ENCODE assay signal across 21 cellular contexts in the genomic region with DNA sequence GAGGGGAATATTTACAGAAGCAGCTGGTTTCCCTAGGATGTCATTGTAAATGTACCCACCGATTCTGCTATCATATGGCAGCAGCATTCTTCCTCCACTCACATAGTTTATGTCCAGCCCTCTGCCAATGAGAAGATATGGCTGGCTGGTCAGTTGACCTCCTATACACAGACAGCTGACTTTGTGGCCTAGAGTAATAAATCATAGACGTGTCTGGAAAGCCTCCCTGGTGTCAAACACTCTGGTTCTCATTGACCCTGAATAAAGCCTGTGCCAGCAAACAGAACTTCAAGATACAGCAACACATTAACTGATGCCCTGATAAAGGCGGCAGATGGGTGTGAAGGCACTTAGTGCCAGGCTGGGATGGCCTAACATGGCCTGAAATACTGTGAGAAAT. TPM values are rescaled to one million over a fixed set of nuclear protein-coding genes. Genes with fewer than 3 reads are reported as not detected.
DNase-seq lines count a peak whose midpoint lies in the region; ATAC-seq, FAIRE-seq and TF ChIP-seq lines count a peak whose summit lies in the region.
"Had no signal": no experiment of that assay in that cellular context is flagged by ENCODE, and none has a peak within 500 bp of the region (broad histone marks: within the 10 kb centered on the region; RNA-seq: fewer than 3 reads in every experiment).

No MANE protein-coding gene starts in this region.

- WGBS in K562 (ENCODE audit: insufficient coverage, low coverage, missing lambda C conversion rate) = 0% methylated on average over 3 of the region's 3 CpGs

- peak; percentile 65 for ATAC-seq in K562
- no peak for ATAC-seq in stimulated activated naive B cell treated with anti-CD40 and anti-IgM and Interleukin-4, amounts not matched to agents 10 μg/mL and 1 μg/mL and 100 μg/mL, for 72 hours (replicated peaks)
- no peak for ATAC-seq in HG03378 (IDR thresholded peaks at IDR 0.05; ENCODE audit: unreplicated experiment)
- ATAC-seq: GM23338 had no signal

- BruUV-seq in K562 (replicated peaks; lab: Mats Ljungman, UMichigan) = no TSS peak

- H3K9ac ChIP-seq in K562 (ENCODE audit: insufficient read depth in 1 of 2, low read depth in 2 of 2, low read length in 2 of 2) = no peak overlapping the region
- H3K9ac ChIP-seq: KMS-11 had no signal

- H3K4me3 Mint-ChIP-seq in stimulated activated naive B cell treated with anti-CD40 and anti-IgM and Interleukin-4, amounts not matched to agents 10 μg/mL and 1 μg/mL and 100 μg/mL, for 72 hours = no peak overlapping the region
- H3K4me3 Mint-ChIP-seq: CD4-positive, CD25-positive, alpha-beta regulatory T cell; GM23338 had no signal

- H3K9me1 ChIP-seq in K562 (ENCODE audit: control insufficient read depth, insufficient read depth, low read length) = no peaks in the 10 kb centered on the region

- no peaks in the 10 kb centered on the region for H3K4me1 Mint-ChIP-seq in stimulated activated naive B cell treated with anti-CD40 and anti-IgM and Interleukin-4, amounts not matched to agents 10 μg/mL and 1 μg/mL and 100 μg/mL, for 72 hours
- H3K4me1 Mint-ChIP-seq: CD4-positive, CD25-positive, alpha-beta regulatory T cell had no signal

- in situ Hi-C loops in K562 (cut with MboI) = no loop called here

- TF ChIP-seq RAD21 in K562 (CRISPR knock-in tag; conservative IDR thresholded peaks at IDR 0.05 in 1 of 2, IDR thresholded peaks at IDR 0.05 in 1 of 2) = no peak

- no peaks in the 10 kb centered on the region for H3K9me3 ChIP-seq in K562 (replicated peaks; ENCODE audit: control insufficient read depth, insufficient read depth, low read depth, low read length)
- H3K9me3 ChIP-seq: HAP-1, Peyer's patch had no signal

- H3K36me3 ChIP-seq in K562 (ENCODE audit: control insufficient read depth, insufficient read depth, low read length) = no peaks in the 10 kb centered on the region
- H3K36me3 ChIP-seq: HAP-1, Peyer's patch had no signal

- FAIRE-seq in K562 (lab: Jason Lieb, UNC) = no peak
- FAIRE-seq: G401.6, GM12892, HTR-8/SVneo had no signal

- TF ChIP-seq EP300 in K562 (IDR thresholded peaks at IDR 0.05; ENCODE audit: low read length) = no peak

- H3K9me3 Mint-ChIP-seq in stimulated activated naive B cell treated with anti-CD40 and anti-IgM and Interleukin-4, amounts not matched to agents 10 μg/mL and 1 μg/mL and 100 μg/mL, for 72 hours = no peaks in the 10 kb centered on the region
- H3K9me3 Mint-ChIP-seq: GM23338 had no signal

- no peak overlapping the region for H3K4me2 ChIP-seq in K562 (ENCODE audit: insufficient read depth, low read length)
- H3K4me2 ChIP-seq: GM23338, KMS-11 had no signal

- H3K4me1 ChIP-seq in K562 (replicated peaks in 1 of 2; ENCODE audit: control insufficient read depth in 2 of 2, insufficient read depth in 2 of 2, low read length in 2 of 2) = no peaks in the 10 kb centered on the region; a peak in 1 of 5 replicates
- H3K4me1 ChIP-seq: Peyer's patch had no signal

- no peak overlapping the region for H3K27ac Mint-ChIP-seq in stimulated activated naive B cell treated with anti-CD40 and anti-IgM and Interleukin-4, amounts not matched to agents 10 μg/mL and 1 μg/mL and 100 μg/mL, for 72 hours
- H3K27ac Mint-ChIP-seq: CD4-positive, CD25-positive, alpha-beta regulatory T cell; GM23338 had no signal

- peak; percentile 63 for DNase-seq in LNCaP clone FGC (ENCODE audit: low read depth)
- DNase-seq in NCI-H69 (lab: John Stamatoyannopoulos, UW) = peak; percentile 69
- DNase-seq in K562 (ENCODE audit: extremely low read depth in 1 of 4, low spot score in 3 of 4) = peak in 1 of 4 experiments; percentile 16
- DNase-seq in myocyte (ENCODE audit: low read depth) = peak; percentile 57
- no peak for DNase-seq in NCI-H1105 treated with DMSO at 0.1 percent for 48 hours (lab: John Stamatoyannopoulos, UW)
- DNase-seq in stimulated activated naive B cell treated with anti-CD40 and anti-IgM and Interleukin-4, amounts not matched to agents 10 μg/mL and 1 μg/mL and 100 μg/mL, for 72 hours = no peak
- DNase-seq: CD4-positive, CD25-positive, alpha-beta regulatory T cell; MV-4-11; NCI-H187; NCI-H446 treated with DMSO at 0.1 percent for 48 hours; NCI-H526 treated with DMSO at 0.1 percent for 48 hours; Peyer's patch; SW 1271 had no signal

- H3K4me3 ChIP-seq in LNCaP clone FGC (ENCODE audit: low read depth, low read length) (no peak overlapping the region), K562 (no peak overlapping the region)
- H3K4me3 ChIP-seq: GM23338, HAP-1, Peyer's patch had no signal

- no peaks in the 10 kb centered on the region for H4K20me1 ChIP-seq in K562 (replicated peaks; ENCODE audit: control insufficient read depth, insufficient read depth, low read length)

- no peaks in the 10 kb centered on the region for H3K27me3 ChIP-seq in K562 (ENCODE audit: control insufficient read depth in 2 of 2, insufficient read depth in 2 of 2, low read length in 2 of 2)
- H3K27me3 ChIP-seq: Peyer's patch had no signal

- H2AFZ ChIP-seq in K562 (ENCODE audit: low read depth, low read length) = no peak overlapping the region
- H2AFZ ChIP-seq: GM23338 had no signal

- TF ChIP-seq CTCF in LNCaP clone FGC (IDR thresholded peaks at IDR 0.05; ENCODE audit: control insufficient read depth, extremely low read depth, insufficient read depth) (no peak), K562 (IDR thresholded peaks at IDR 0.05 in 2 of 3, conservative IDR thresholded peaks at IDR 0.05 in 1 of 3; ENCODE audit: insufficient read depth in 2 of 3, low read depth in 1 of 3, low read length in 3 of 3) (no peak)

- no peak for TF ChIP-seq POLR2A in K562 (conservative IDR thresholded peaks at IDR 0.05)

- H3K36me3 Mint-ChIP-seq in stimulated activated naive B cell treated with anti-CD40 and anti-IgM and Interleukin-4, amounts not matched to agents 10 μg/mL and 1 μg/mL and 100 μg/mL, for 72 hours = no peaks in the 10 kb centered on the region
- H3K36me3 Mint-ChIP-seq: CD4-positive, CD25-positive, alpha-beta regulatory T cell had no signal

- intact Hi-C loops in K562 (cut with micrococcal nuclease) = no loop called here

- no peaks in the 10 kb centered on the region for H3K79me2 ChIP-seq in K562 (ENCODE audit: control insufficient read depth, insufficient read depth, low read length)

- POLR2A ChIA-PET in K562 (lab: Yijun Ruan, JAX) = interaction anchor here (0.5 to 0.6 kb wide), 2 partner anchors 19 to 32 kb away, joined by 3 to 4 read pairs; no protein-coding TSS in a partner anchor

- H3K27ac ChIP-seq in K562 (ENCODE audit: extremely low read depth, low read depth, low read length) = no peak overlapping the region
- H3K27ac ChIP-seq: KMS-11, Peyer's patch had no signal

- peaks cover 6 to 8% of the 10 kb centered on the region in 2 donors for H3K27me3 Mint-ChIP-seq in stimulated activated naive B cell treated with anti-CD40 and anti-IgM and Interleukin-4, amounts not matched to agents 10 μg/mL and 1 μg/mL and 100 μg/mL, for 72 hours

- CTCF ChIA-PET in K562 (lab: Yijun Ruan, JAX; ENCODE audit: low intra/inter-chr PET ratio) = no interaction called here

TF ChIP-seq in K562, 482 proteins besides CTCF, POLR2A, EP300 and RAD21 (continues in another document):
- TF ChIP-seq HDAC6 (IDR thresholded peaks at IDR 0.05; ENCODE audit: low read depth, low read length) (no peak), EWSR1 (IDR thresholded peaks at IDR 0.05; ENCODE audit: borderline replicate concordance, low read depth, partially characterized antibody) (no peak), SAP30 (IDR thresholded peaks at IDR 0.05; ENCODE audit: borderline replicate concordance, insufficient read depth, low read depth, low read length, poor library complexity, severe bottlenecking) (no peak), ZKSCAN8 (CRISPR knock-in tag; IDR thresholded peaks at IDR 0.05) (no peak), CBFA2T3 (IDR thresholded peaks at IDR 0.05) (peak; percentile 57), EZH2 (IDR thresholded peaks at IDR 0.05; ENCODE audit: borderline replicate concordance, low read depth, low read length) (no peak), ZNF644 (tag; IDR thresholded peaks at IDR 0.05; ENCODE audit: low read depth) (no peak), NCOR1 (IDR thresholded peaks at IDR 0.05) (0 out of 2 replicates have a peak, but pooled peaks have one; percentile 20), SMAD4 (CRISPR knock-in tag; conservative IDR thresholded peaks at IDR 0.05) (0 out of 2 replicates have a peak, but pooled peaks have one; percentile 38), CHCHD3 (CRISPR knock-in tag; IDR thresholded peaks at IDR 0.05) (no peak), CBFA2T2 (conservative IDR thresholded peaks at IDR 0.05) (peak; percentile 33; the same call in 1 of the 2 replicates), RBM25 (IDR thresholded peaks at IDR 0.05; ENCODE audit: low read depth, low read length, severe bottlenecking) (no peak)
- TF ChIP-seq, protein P1, sequence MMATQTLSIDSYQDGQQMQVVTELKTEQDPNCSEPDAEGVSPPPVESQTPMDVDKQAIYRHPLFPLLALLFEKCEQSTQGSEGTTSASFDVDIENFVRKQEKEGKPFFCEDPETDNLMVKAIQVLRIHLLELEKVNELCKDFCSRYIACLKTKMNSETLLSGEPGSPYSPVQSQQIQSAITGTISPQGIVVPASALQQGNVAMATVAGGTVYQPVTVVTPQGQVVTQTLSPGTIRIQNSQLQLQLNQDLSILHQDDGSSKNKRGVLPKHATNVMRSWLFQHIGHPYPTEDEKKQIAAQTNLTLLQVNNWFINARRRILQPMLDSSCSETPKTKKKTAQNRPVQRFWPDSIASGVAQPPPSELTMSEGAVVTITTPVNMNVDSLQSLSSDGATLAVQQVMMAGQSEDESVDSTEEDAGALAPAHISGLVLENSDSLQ (IDR thresholded peaks at IDR 0.05) = peak; percentile 84

RNA-seq across cellular contexts. Expression of a gene that starts 52.6 kb away (rescaled TPM):
- 4.7 and 10.4 TPM in 2 replicates for total RNA-seq in K562 (2011; cell fraction: chromatin; rRNA removed; ENCODE audit: low replicate concordance)
- total RNA-seq in K562 (2011; cell fraction: nucleolus; rRNA removed) = 2.8 and 3.4 TPM in 2 replicates
- total RNA-seq in K562 (2011; cell fraction: nucleoplasm; rRNA removed) = 10.4 and 17.1 TPM in 2 replicates
- 1.6 and 2.3 TPM in 2 replicates for total RNA-seq in K562 (2014; rRNA removed)
- 4.4 and 4.7 TPM in 2 replicates for total RNA-seq in K562 (2014; rRNA removed; fragmentation: Illumina TruSeq; extraction: Trizol)
- total RNA-seq in K562 (2015; rRNA removed; fragmentation: Illumina TruSeq; extraction: Trizol) = 2.9 and 3.4 TPM in 2 replicates
- 3.6 and 3.7 TPM in 2 replicates for total RNA-seq in K562 (2021)
- 4.5 and 4.7 TPM in 2 replicates for polyA plus RNA-seq in K562 (2011; rRNA removed)
- 2.4 and 4.2 TPM in 2 replicates for polyA plus RNA-seq in K562 (2011; cell fraction: cytosol; rRNA removed)
- polyA plus RNA-seq in K562 (2011; cell fraction: nucleus; rRNA removed) = 6.6 and 6.7 TPM in 2 replicates
- polyA plus RNA-seq in K562 (2012) = 1.9 and 2.2 TPM in 2 replicates
- polyA plus RNA-seq in K562 (2014; fragmentation: Illumina TruSeq; extraction: Trizol) = 3.7 and 5.1 TPM in 2 replicates
- 1 to 10 TPM; 2.1 to 2.5 TPM for polyA plus RNA-seq in K562 (2014; fragmentation: Nextera tagmentation; extraction: Ambion mirVana)
- polyA plus RNA-seq in K562 (2014; rRNA removed) = 3.7 and 4.3 TPM in 2 replicates
- polyA minus RNA-seq in K562 (2011; rRNA and poly(A)+ RNA removed) = 4.4 and 5.5 TPM in 2 replicates
- 2.6 and 3.4 TPM in 2 replicates for polyA minus RNA-seq in K562 (2011; cell fraction: cytosol; rRNA and poly(A)+ RNA removed)
- polyA minus RNA-seq in K562 (2011; cell fraction: nucleus; rRNA and poly(A)+ RNA removed) = 3.1 and 3.8 TPM in 2 replicates
- 0.16 and 0.27 TPM in 2 replicates for total RNA-seq in myocyte
- polyA plus RNA-seq in myocyte (2012) = 0.13 TPM
- total RNA-seq: M059J had no signal

Comparison
In these comparisons a context has a peak if more than half of its experiments do, and no peak if none do; other contexts are left out.
1. DNase-seq: peak in LNCaP clone FGC (single experiment), NCI-H69 (single experiment) and myocyte (single experiment); none in NCI-H1105 treated with DMSO at 0.1 percent for 48 hours (single experiment) and stimulated activated naive B cell treated with anti-CD40 and anti-IgM and Interleukin-4, amounts not matched to agents 10 μg/mL and 1 μg/mL and 100 μg/mL, for 72 hours (single experiment).